Comparison of ENCODE assay signal across 9 cellular contexts in genomic region chr7:19107392-19108147, GRCh38. TPM values are rescaled to one million over a fixed set of nuclear protein-coding genes. Genes with fewer than 3 reads are reported as not detected.
A peak's percentile ranks its signal among the peaks of the same experiment; 100 is the strongest.
DNase-seq lines count a peak whose midpoint lies in the region; ATAC-seq, FAIRE-seq and TF ChIP-seq lines count a peak whose summit lies in the region.
"Had no signal": no experiment of that assay in that cellular context is flagged by ENCODE, and none has a peak within 500 bp of the region (broad histone marks: within the 10 kb centered on the region; RNA-seq: fewer than 3 reads in every experiment).

No MANE protein-coding gene starts in this region.

- in situ Hi-C loops in astrocyte of the spinal cord (cut with HindIII; ENCODE audit: low sequenced_read_pairs) = no loop called here

- H3K36me3 ChIP-seq in testis (ENCODE audit: low read depth, missing control alignments) = no peaks in the 10 kb centered on the region

- H3K27ac Mint-ChIP-seq in T-helper 2 cell treated with Interferon-gamma antibody and Interleukin-4, amounts not matched to agents 5 μg/mL and 100 μg/mL, for 36 hours = no peak overlapping the region

- H3K36me3 Mint-ChIP-seq in T-helper 2 cell treated with Interferon-gamma antibody and Interleukin-4, amounts not matched to agents 5 μg/mL and 100 μg/mL, for 36 hours (ENCODE audit: low read depth) = no peaks in the 10 kb centered on the region

- H3K4me3 Mint-ChIP-seq in T-helper 2 cell treated with Interferon-gamma antibody and Interleukin-4, amounts not matched to agents 5 μg/mL and 100 μg/mL, for 36 hours = no peak overlapping the region

- no peak for TF ChIP-seq POLR2A in testis (IDR thresholded peaks at IDR 0.05)

- 1 to 2% methylated on average over 41 to 45 of the region's 45 CpGs for WGBS in testis, 2 donors

- DNase-seq in DMS 273 (lab: John Stamatoyannopoulos, UW; ENCODE audit: unreplicated experiment) (peak; percentile 82), DMS 273 treated with DMSO at 0.1 percent for 48 hours (lab: John Stamatoyannopoulos, UW) (no peak), astrocyte of the spinal cord (ENCODE audit: low read depth, low spot score) (peak; percentile 82), islet precursor cell (peak; percentile 72), testis (peak; percentile 42), frontal cortex (ENCODE audit: low spot score in 2 of 2) (no peak)
- no peak for DNase-seq in T-helper 2 cell treated with Interferon-gamma antibody and Interleukin-4, amounts not matched to agents 5 μg/mL and 100 μg/mL, for 36 hours (ENCODE audit: low spot score)

- peaks cover 4% of the 10 kb centered on the region for H3K4me1 Mint-ChIP-seq in T-helper 2 cell treated with Interferon-gamma antibody and Interleukin-4, amounts not matched to agents 5 μg/mL and 100 μg/mL, for 36 hours (ENCODE audit: low read depth)

- intact Hi-C loops in testis (cut with DNase I; ENCODE audit: low total_unique reads) = no loop called here

- no peak for FAIRE-seq in frontal cortex (lab: Jason Lieb, UNC)

- H3K27me3 ChIP-seq in testis = no peaks in the 10 kb centered on the region

- H3K4me1 ChIP-seq in testis = peaks cover 7% of the 10 kb centered on the region

- H3K9me3 Mint-ChIP-seq in T-helper 2 cell treated with Interferon-gamma antibody and Interleukin-4, amounts not matched to agents 5 μg/mL and 100 μg/mL, for 36 hours = no peaks in the 10 kb centered on the region

- H3K27ac ChIP-seq in testis = no peak overlapping the region
- H3K27ac ChIP-seq: 22Rv1 had no signal

- no peak for ATAC-seq in GM18907 (IDR thresholded peaks at IDR 0.05; ENCODE audit: unreplicated experiment)

- H3K27me3 Mint-ChIP-seq in T-helper 2 cell treated with Interferon-gamma antibody and Interleukin-4, amounts not matched to agents 5 μg/mL and 100 μg/mL, for 36 hours (ENCODE audit: low read depth) = peaks cover 75% of the 10 kb centered on the region

- peak overlapping the region; percentile 49 for H3K4me3 ChIP-seq in astrocyte of the spinal cord (ENCODE audit: low read depth, low read length)
- peak overlapping the region in 1 of 2 donors; percentile 40 for H3K4me3 ChIP-seq in testis

- no peak for TF ChIP-seq CTCF in astrocyte of the spinal cord (IDR thresholded peaks at IDR 0.05; ENCODE audit: low read depth, low read length)
- no peak for TF ChIP-seq CTCF in testis (IDR thresholded peaks at IDR 0.05)

- no peaks in the 10 kb centered on the region for H3K9me3 ChIP-seq in testis

RNA-seq across cellular contexts. Expression of gene TWIST1, which starts 9.9 kb away (rescaled TPM):
- total RNA-seq in testis = 10 to 100 TPM; 11.7 to 22.5 TPM
- polyA plus RNA-seq in testis (ENCODE audit: insufficient read depth, low read depth, low replicate concordance) = 5.2 TPM
- total RNA-seq in frontal cortex = 2.4 TPM

RNA-seq across cellular contexts. Expression of gene FERD3L, which starts 37.7 kb away (rescaled TPM):
- total RNA-seq in testis (not detected), frontal cortex (not detected)
- not detected for polyA plus RNA-seq in testis (ENCODE audit: insufficient read depth, low read depth, low replicate concordance)

Comparison
In these comparisons a context has a peak if more than half of its experiments do, and no peak if none do; other contexts are left out.
1. DNase-seq: peak in DMS 273 (single experiment), astrocyte of the spinal cord (single experiment), islet precursor cell (single experiment) and testis (single experiment); none in DMS 273 treated with DMSO at 0.1 percent for 48 hours (single experiment), T-helper 2 cell treated with Interferon-gamma antibody and Interleukin-4, amounts not matched to agents 5 μg/mL and 100 μg/mL, for 36 hours (single experiment) and frontal cortex (0 of 2).